In genomic region chr12:122946690-122947271, GRCh38 we compare ENCODE assay signal across 9 cellular contexts. TPM values are rescaled to one million over a fixed set of nuclear protein-coding genes. Genes with fewer than 3 reads are reported as not detected.
DNase-seq lines count a peak whose midpoint lies in the region; ATAC-seq and TF ChIP-seq lines count a peak whose summit lies in the region.
"Had no signal": no experiment of that assay in that cellular context is flagged by ENCODE, and none has a peak within 500 bp of the region (broad histone marks: within the 10 kb centered on the region; RNA-seq: fewer than 3 reads in every experiment).

No MANE protein-coding gene starts in this region.

- BruUV-seq in HCT116 (replicated peaks; lab: Mats Ljungman, UMichigan), result no TSS peak

- POLR2A ChIA-PET in HCT116 (lab: Charles Lee), result interaction anchor here (1.5 to 3.8 kb wide), 3 partner anchors 22 to 86 kb away, joined by 5 to 14 read pairs (median 9); no protein-coding TSS in a partner anchor

- TF ChIP-seq POLR2A in HCT116 (IDR thresholded peaks at IDR 0.05; ENCODE audit: borderline replicate concordance, extremely low read depth, insufficient read depth, insufficient read length) (no peak), thyroid gland (IDR thresholded peaks at IDR 0.05) (no peak)

- H3K9me3 ChIP-seq in DND-41 (ENCODE audit: insufficient read depth, low read length, severe bottlenecking), result no peaks in the 10 kb centered on the region
- no peaks in the 10 kb centered on the region for H3K9me3 ChIP-seq in HCT116 (ENCODE audit: control insufficient read depth in 1 of 2, insufficient read depth in 1 of 2, low read depth in 1 of 2, low read length in 2 of 2)
- H3K9me3 ChIP-seq in esophagus (ENCODE audit: control insufficient read depth in 2 of 2, insufficient read depth in 1 of 2, low read depth in 1 of 2, low read length in 1 of 2), result no peaks in the 10 kb centered on the region
- H3K9me3 ChIP-seq in thyroid gland, result no peaks in the 10 kb centered on the region

- DNase-seq in DND-41 (peak; percentile 18), HCT116 (ENCODE audit: low read depth, low spot score) (peak; percentile 92), activated T-cell treated with anti-CD3 and anti-CD28 coated beads for 1 hour (ENCODE audit: low read depth) (peak; percentile 47), osteocyte (ENCODE audit: extremely low spot score, unreplicated experiment) (peak; percentile 97), thyroid gland (peak; percentile 46 to 49), SHP77 treated with DMSO at 0.1 percent for 48 hours (lab: John Stamatoyannopoulos, UW) (no peak)
- peak; percentile 90 for DNase-seq in NK-92 treated with Interleukin-12 subunit alpha and Interleukin-12 subunit beta, amount 100 ng/mL, for 24 hours (lab: John Stamatoyannopoulos, UW)

- no peaks in the 10 kb centered on the region for H3K27me3 Mint-ChIP-seq in osteocyte (ENCODE audit: unreplicated experiment)

- H3K9me3 Mint-ChIP-seq in osteocyte (ENCODE audit: unreplicated experiment), result no peaks in the 10 kb centered on the region

- intact Hi-C loops in HCT116 (cut with micrococcal nuclease) (loop anchor here (2.0 kb wide), 1 partner anchor 26 kb away; no protein-coding TSS in a partner anchor), thyroid gland (cut with DNase I) (no loop called here)

- TF ChIP-seq RAD21 in HCT116 (IDR thresholded peaks at IDR 0.05; ENCODE audit: low read depth), result no peak

- RAD21 ChIA-PET in HCT116 (lab: Charles Lee; ENCODE audit: low non-redundant PET in 1 of 2, low total read pairs in 2 of 2, uncharacterized antibody in 2 of 2, unreplicated experiment in 2 of 2), result interaction anchor here in 1 of 2 experiments (0.9 to 1.3 kb wide), 3 partner anchors 21 to 67 kb away, joined by 3 to 6 read pairs (median 3); no protein-coding TSS in a partner anchor

- ATAC-seq in DND-41 (ENCODE audit: insufficient read depth, low read depth), result peak; percentile 52
- ATAC-seq in HCT116, result peak; percentile 77

- H3K27ac Mint-ChIP-seq in osteocyte (ENCODE audit: unreplicated experiment), result peak overlapping the region; percentile 98

- 27 to 31% methylated on average over 7 of the region's 7 CpGs for WGBS in esophagus, 2 donors
- WGBS in thyroid gland, 2 donors, result 46 to 74% methylated on average over 7 of the region's 7 CpGs

- H3K27ac ChIP-seq in DND-41 (ENCODE audit: low read length) (no peak overlapping the region), HCT116 (ENCODE audit: low read depth, low read length) (peak overlapping the region; percentile 70), esophagus (ENCODE audit: low read depth in 2 of 2, low read length in 1 of 2) (peak overlapping the region; percentile 91), thyroid gland (peak overlapping the region; percentile 15 to 65 (median 40))
- H3K27ac ChIP-seq: SK-N-MC had no signal

- no peak overlapping the region for H3K4me3 ChIP-seq in DND-41 (ENCODE audit: low read depth in 1 of 2, low read length in 2 of 2)
- H3K4me3 ChIP-seq in HCT116 (replicated peaks in 1 of 2; ENCODE audit: low read depth in 1 of 2, low read length in 2 of 2), result no peak overlapping the region
- no peak overlapping the region for H3K4me3 ChIP-seq in esophagus (ENCODE audit: low read depth in 1 of 2, low read length in 2 of 2)
- H3K4me3 ChIP-seq in thyroid gland (replicated peaks in 1 of 3), result no peak overlapping the region
- H3K4me3 ChIP-seq: SK-N-MC had no signal

- H2AFZ ChIP-seq in DND-41 (ENCODE audit: low read depth, low read length), result no peak overlapping the region
- no peak overlapping the region for H2AFZ ChIP-seq in HCT116 (ENCODE audit: low read depth, low read length, poor library complexity, severe bottlenecking)

- H3K4me1 ChIP-seq in DND-41 (ENCODE audit: insufficient read depth, low read length) (no peaks in the 10 kb centered on the region), HCT116 (ENCODE audit: control insufficient read depth in 1 of 2, insufficient read depth in 2 of 2, low read length in 2 of 2) (peaks cover 56 to 80% of the 10 kb centered on the region in 2 experiments), esophagus (ENCODE audit: control insufficient read depth in 2 of 2, insufficient read depth in 2 of 2, low read length in 1 of 2) (peaks cover 0 to 31% of the 10 kb centered on the region in 2 donors), thyroid gland (peaks cover 0 to 18% of the 10 kb centered on the region in 2 donors)

- H3K36me3 Mint-ChIP-seq in osteocyte (ENCODE audit: unreplicated experiment), result no peaks in the 10 kb centered on the region

- CTCF ChIA-PET in HCT116 (lab: Charles Lee), result interaction anchor here (1.3 to 3.1 kb wide), 2 partner anchors 87 to 291 kb away, joined by 6 to 16 read pairs; no protein-coding TSS in a partner anchor

- H3K4me3 Mint-ChIP-seq in osteocyte (ENCODE audit: unreplicated experiment), result peak overlapping the region; percentile 9

- H3K36me3 ChIP-seq in DND-41 (ENCODE audit: insufficient read depth, low read length) (no peaks in the 10 kb centered on the region), HCT116 (ENCODE audit: control insufficient read depth in 1 of 2, insufficient read depth in 2 of 2, low read length in 2 of 2) (no peaks in the 10 kb centered on the region), esophagus (ENCODE audit: control insufficient read depth in 2 of 2, insufficient read depth in 2 of 2, low read length in 1 of 2) (no peaks in the 10 kb centered on the region), thyroid gland (no peaks in the 10 kb centered on the region)

- H3K4me2 ChIP-seq in DND-41 (ENCODE audit: insufficient read depth, low read length) (no peak overlapping the region), HCT116 (ENCODE audit: low read length) (peak overlapping the region; percentile 57)

- H3K9me2 ChIP-seq in HCT116 (ENCODE audit: insufficient read depth), result no peaks in the 10 kb centered on the region

- H3K4me1 Mint-ChIP-seq in osteocyte (ENCODE audit: unreplicated experiment), result peaks cover 63% of the 10 kb centered on the region

- H4K20me1 ChIP-seq in DND-41 (ENCODE audit: insufficient read depth, low read length), result no peaks in the 10 kb centered on the region; the same call in 1 of the 2 replicates
- no peaks in the 10 kb centered on the region for H4K20me1 ChIP-seq in HCT116 (ENCODE audit: insufficient read depth)

- H3K9ac ChIP-seq in DND-41 (ENCODE audit: low read depth, low read length) (no peak overlapping the region), HCT116 (ENCODE audit: low read length) (peak overlapping the region; percentile 44)

- H3K27me3 ChIP-seq in DND-41 (ENCODE audit: insufficient read depth, low read length, poor library complexity), result no peaks in the 10 kb centered on the region
- no peaks in the 10 kb centered on the region for H3K27me3 ChIP-seq in HCT116 (ENCODE audit: insufficient read depth, low read length)
- H3K27me3 ChIP-seq in esophagus (ENCODE audit: control insufficient read depth in 1 of 2, insufficient read depth in 2 of 2, low read length in 2 of 2), result no peaks in the 10 kb centered on the region
- H3K27me3 ChIP-seq in thyroid gland, result no peaks in the 10 kb centered on the region

- no peaks in the 10 kb centered on the region for H3K79me2 ChIP-seq in DND-41 (ENCODE audit: insufficient read depth, low read length)
- H3K79me2 ChIP-seq in HCT116 (ENCODE audit: insufficient read depth, low read length), result no peaks in the 10 kb centered on the region

- TF ChIP-seq CTCF in DND-41 (IDR thresholded peaks at IDR 0.05; ENCODE audit: borderline replicate concordance, extremely low read depth, low read length, poor library complexity, severe bottlenecking), result peak; percentile 13
- TF ChIP-seq CTCF in HCT116 (IDR thresholded peaks at IDR 0.05 in 2 of 3, conservative IDR thresholded peaks at IDR 0.05 in 1 of 3; ENCODE audit: borderline replicate concordance in 1 of 3, insufficient read depth in 1 of 3, low read depth in 2 of 3, low read length in 2 of 3), result peak in 2 of 3 experiments; percentile 46 to 53; a peak in 4 of 6 replicates
- peak; percentile 50 for TF ChIP-seq CTCF in osteocyte (IDR thresholded peaks at IDR 0.05)
- TF ChIP-seq CTCF in thyroid gland (IDR thresholded peaks at IDR 0.05), result peak in 1 of 6 experiments; percentile 7

TF ChIP-seq in HCT116, 20 proteins besides CTCF, POLR2A, EP300 and RAD21:
- TF ChIP-seq POLR2AphosphoS5 (IDR thresholded peaks at IDR 0.05; ENCODE audit: low read depth, low read length) (peak; percentile 70), TCF7L2 (IDR thresholded peaks at IDR 0.05; ENCODE audit: borderline replicate concordance, extremely low read depth, insufficient read depth, insufficient read length) (no peak)
- TF ChIP-seq, protein P1, sequence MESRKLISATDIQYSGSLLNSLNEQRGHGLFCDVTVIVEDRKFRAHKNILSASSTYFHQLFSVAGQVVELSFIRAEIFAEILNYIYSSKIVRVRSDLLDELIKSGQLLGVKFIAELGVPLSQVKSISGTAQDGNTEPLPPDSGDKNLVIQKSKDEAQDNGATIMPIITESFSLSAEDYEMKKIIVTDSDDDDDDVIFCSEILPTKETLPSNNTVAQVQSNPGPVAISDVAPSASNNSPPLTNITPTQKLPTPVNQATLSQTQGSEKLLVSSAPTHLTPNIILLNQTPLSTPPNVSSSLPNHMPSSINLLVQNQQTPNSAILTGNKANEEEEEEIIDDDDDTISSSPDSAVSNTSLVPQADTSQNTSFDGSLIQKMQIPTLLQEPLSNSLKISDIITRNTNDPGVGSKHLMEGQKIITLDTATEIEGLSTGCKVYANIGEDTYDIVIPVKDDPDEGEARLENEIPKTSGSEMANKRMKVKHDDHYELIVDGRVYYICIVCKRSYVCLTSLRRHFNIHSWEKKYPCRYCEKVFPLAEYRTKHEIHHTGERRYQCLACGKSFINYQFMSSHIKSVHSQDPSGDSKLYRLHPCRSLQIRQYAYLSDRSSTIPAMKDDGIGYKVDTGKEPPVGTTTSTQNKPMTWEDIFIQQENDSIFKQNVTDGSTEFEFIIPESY (IDR thresholded peaks at IDR 0.05; ENCODE audit: extremely low read depth, insufficient replicate concordance, low read length), result peak; percentile 56

RNA-seq across cellular contexts. Expression of gene ABCB9, which starts 19.5 kb away (rescaled TPM):
- total RNA-seq in HCT116 (2021; ENCODE audit: unreplicated experiment), result 14.7 TPM
- polyA plus RNA-seq in HCT116 (2012), result 9.8 and 10.6 TPM in 2 replicates
- 1 to 10 TPM; 1.5 to 4.4 TPM for polyA plus RNA-seq in esophagus
- total RNA-seq in osteocyte, result 13.1 and 13.4 TPM in 2 replicates
- total RNA-seq in thyroid gland, result 1 to 10 TPM; 4.9 to 6.8 (median 5.3) TPM

RNA-seq across cellular contexts. Expression of gene OGFOD2, which starts 28.3 kb away (rescaled TPM):
- total RNA-seq in HCT116 (2021; ENCODE audit: unreplicated experiment) (29.5 TPM), osteocyte (16.7 and 20.2 TPM in 2 replicates), thyroid gland (10 to 100 TPM in 3 of 4 donors, 1 to 10 TPM in 1; 5.9 to 16.3 (median 15.5) TPM)
- 24.1 and 26.2 TPM in 2 replicates for polyA plus RNA-seq in HCT116 (2012)
- polyA plus RNA-seq in esophagus, result 10 to 100 TPM; 10.8 to 11.5 TPM

RNA-seq across cellular contexts. Expression of gene ARL6IP4, which starts 33.7 kb away (rescaled TPM):
- total RNA-seq in HCT116 (2021; ENCODE audit: unreplicated experiment), result 128 TPM
- 178 and 187 TPM in 2 replicates for polyA plus RNA-seq in HCT116 (2012)
- 100 to 1,000 TPM; 161 to 184 TPM for polyA plus RNA-seq in esophagus
- total RNA-seq in osteocyte, result 166 and 171 TPM in 2 replicates
- 100 to 1,000 TPM; 210 to 281 (median 262) TPM for total RNA-seq in thyroid gland

RNA-seq across cellular contexts. Expression of gene VPS37B, which starts 50.9 kb away (rescaled TPM):
- 55.0 TPM for total RNA-seq in HCT116 (2021; ENCODE audit: unreplicated experiment)
- polyA plus RNA-seq in HCT116 (2012), result 48.3 and 53.6 TPM in 2 replicates
- polyA plus RNA-seq in esophagus, result 10 to 100 TPM; 50.2 to 81.4 TPM
- 27.5 and 29.9 TPM in 2 replicates for total RNA-seq in osteocyte
- 10 to 100 TPM; 35.6 to 66.1 (median 63.5) TPM for total RNA-seq in thyroid gland
